9 cellular contexts compared by ENCODE assay signal in genomic region chr11:46272816-46273427, GRCh38. TPM values are rescaled to one million over a fixed set of nuclear protein-coding genes. Genes with fewer than 3 reads are reported as not detected.
DNase-seq lines count a peak whose midpoint lies in the region; ATAC-seq and TF ChIP-seq lines count a peak whose summit lies in the region.
"Had no signal": no experiment of that assay in that cellular context is flagged by ENCODE, and none has a peak within 500 bp of the region (broad histone marks: within the 10 kb centered on the region; RNA-seq: fewer than 3 reads in every experiment).

No MANE protein-coding gene starts in this region.

- no peaks in the 10 kb centered on the region for H3K36me3 Mint-ChIP-seq in stimulated activated naive CD8-positive, alpha-beta T cell treated with anti-CD3 and anti-CD28 coated beads, Interleukin-15, Interleukin-2, amounts not matched to agents 100 ng/mL and 50 ng/mL, for 24 hours (ENCODE audit: low read depth)
- H3K36me3 Mint-ChIP-seq in chondrocyte (ENCODE audit: low read depth) (no peaks in the 10 kb centered on the region), mesothelial cell of epicardium (no peaks in the 10 kb centered on the region)

- no peaks in the 10 kb centered on the region for H3K9me3 Mint-ChIP-seq in stimulated activated naive CD8-positive, alpha-beta T cell treated with anti-CD3 and anti-CD28 coated beads, Interleukin-15, Interleukin-2, amounts not matched to agents 100 ng/mL and 50 ng/mL, for 24 hours
- H3K9me3 Mint-ChIP-seq in chondrocyte (ENCODE audit: low read depth): no peaks in the 10 kb centered on the region
- no peaks in the 10 kb centered on the region for H3K9me3 Mint-ChIP-seq in mesothelial cell of epicardium
- H3K9me3 Mint-ChIP-seq: memory B cell had no signal

- H3K4me1 Mint-ChIP-seq in stimulated activated naive CD8-positive, alpha-beta T cell treated with anti-CD3 and anti-CD28 coated beads, Interleukin-15, Interleukin-2, amounts not matched to agents 100 ng/mL and 50 ng/mL, for 24 hours (ENCODE audit: low read depth): peaks cover 8% of the 10 kb centered on the region
- H3K4me1 Mint-ChIP-seq in chondrocyte (ENCODE audit: low read depth): peaks cover 43% of the 10 kb centered on the region
- H3K4me1 Mint-ChIP-seq in mesothelial cell of epicardium: peaks cover 47% of the 10 kb centered on the region

- DNase-seq in stimulated activated naive CD8-positive, alpha-beta T cell treated with anti-CD3 and anti-CD28 coated beads, Interleukin-15, Interleukin-2, amounts not matched to agents 100 U/mL and 50 U/mL, for 24 hours: no peak
- no peak for DNase-seq in chondrocyte (ENCODE audit: low spot score)
- DNase-seq in mesothelial cell of epicardium (ENCODE audit: low spot score in 2 of 2, unreplicated experiment in 2 of 2): no peak
- DNase-seq in activated naive CD4-positive, alpha-beta T cell treated with anti-CD3 and anti-CD28 coated beads, Interleukin-2, amount 50 U/mL, for 16 hours: no peak
- no peak for DNase-seq in NCI-H1694 (lab: John Stamatoyannopoulos, UW)

- no peak for ATAC-seq in stimulated activated naive CD8-positive, alpha-beta T cell treated with anti-CD3 and anti-CD28 coated beads, Interleukin-15, Interleukin-2, amounts not matched to agents 100 U/mL and 50 U/mL, for 24 hours
- ATAC-seq in GM19467 (IDR thresholded peaks at IDR 0.05; ENCODE audit: unreplicated experiment): no peak
- no peak for ATAC-seq in GM18867 (IDR thresholded peaks at IDR 0.05; ENCODE audit: unreplicated experiment)

- peak overlapping the region; percentile 33 for H3K27ac Mint-ChIP-seq in stimulated activated naive CD8-positive, alpha-beta T cell treated with anti-CD3 and anti-CD28 coated beads, Interleukin-15, Interleukin-2, amounts not matched to agents 100 ng/mL and 50 ng/mL, for 24 hours
- H3K27ac Mint-ChIP-seq in chondrocyte (ENCODE audit: unreplicated experiment): peak overlapping the region; percentile 91
- peak overlapping the region; percentile 49 for H3K27ac Mint-ChIP-seq in mesothelial cell of epicardium
- H3K27ac Mint-ChIP-seq: memory B cell had no signal

- H3K27me3 Mint-ChIP-seq in stimulated activated naive CD8-positive, alpha-beta T cell treated with anti-CD3 and anti-CD28 coated beads, Interleukin-15, Interleukin-2, amounts not matched to agents 100 ng/mL and 50 ng/mL, for 24 hours: peaks cover 18% of the 10 kb centered on the region
- no peaks in the 10 kb centered on the region for H3K27me3 Mint-ChIP-seq in chondrocyte (ENCODE audit: low read depth)
- H3K27me3 Mint-ChIP-seq in mesothelial cell of epicardium (ENCODE audit: low read depth): peaks cover 4% of the 10 kb centered on the region

- no peak overlapping the region for H3K4me3 Mint-ChIP-seq in stimulated activated naive CD8-positive, alpha-beta T cell treated with anti-CD3 and anti-CD28 coated beads, Interleukin-15, Interleukin-2, amounts not matched to agents 100 ng/mL and 50 ng/mL, for 24 hours
- H3K4me3 Mint-ChIP-seq in chondrocyte (ENCODE audit: unreplicated experiment): no peak overlapping the region
- H3K4me3 Mint-ChIP-seq in mesothelial cell of epicardium: no peak overlapping the region
- H3K4me3 Mint-ChIP-seq: memory B cell had no signal

- TF ChIP-seq CTCF in chondrocyte (IDR thresholded peaks at IDR 0.05): no peak
- no peak for TF ChIP-seq CTCF in mesothelial cell of epicardium (IDR thresholded peaks at IDR 0.05; ENCODE audit: unreplicated experiment)

RNA-seq across cellular contexts. Expression of gene CREB3L1, which starts 4.5 kb away (rescaled TPM):
- total RNA-seq in chondrocyte (83.1 to 192 TPM (median 190 TPM) in 3 replicates), mesothelial cell of epicardium (34.5 to 43.0 TPM (median 36.3 TPM) in 3 replicates)

Comparison
In these comparisons a context has a peak if more than half of its experiments do, and no peak if none do; other contexts are left out.
1. H3K27ac Mint-ChIP-seq: peak in every context shown above with its lines; median percentile 91 in chondrocyte; 49 in mesothelial cell of epicardium; 33 in stimulated activated naive CD8-positive, alpha-beta T cell treated with anti-CD3 and anti-CD28 coated beads, Interleukin-15, Interleukin-2, amounts not matched to agents 100 ng/mL and 50 ng/mL, for 24 hours.